ENCODE assay signal across 9 cellular contexts in the genomic region with DNA sequence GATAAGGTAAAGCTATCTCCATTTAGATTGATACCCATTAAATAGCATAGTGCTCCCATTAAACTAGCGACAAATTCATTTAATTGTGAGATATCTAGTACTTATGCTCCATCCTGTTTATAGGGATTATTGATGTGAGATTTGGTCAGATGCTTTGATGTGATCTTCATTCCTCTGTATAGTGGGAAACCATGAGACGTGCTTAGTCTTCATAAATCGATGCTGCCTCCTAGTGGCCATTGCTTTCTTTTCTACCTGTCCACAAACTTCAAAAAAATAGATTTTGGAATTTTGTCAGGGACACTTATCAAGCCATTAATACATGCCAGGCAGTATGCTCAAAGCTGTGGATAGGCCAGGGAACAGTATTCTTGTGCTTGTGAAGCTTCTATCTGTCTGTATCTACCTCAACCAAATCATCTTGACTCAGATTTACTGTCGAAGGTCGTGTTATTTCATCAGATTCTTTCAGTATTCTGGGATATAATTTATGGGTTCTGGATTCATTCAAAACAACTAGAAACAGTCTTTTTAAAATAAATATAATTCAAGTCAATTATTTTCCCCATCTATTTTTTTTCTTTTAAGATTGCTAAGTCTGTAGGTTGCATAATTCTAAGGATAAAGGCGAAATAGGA. TPM values are rescaled to one million over a fixed set of nuclear protein-coding genes. Genes with fewer than 3 reads are reported as not detected.
DNase-seq lines count a peak whose midpoint lies in the region; FAIRE-seq and TF ChIP-seq lines count a peak whose summit lies in the region.
"Had no signal": no experiment of that assay in that cellular context is flagged by ENCODE, and none has a peak within 500 bp of the region (broad histone marks: within the 10 kb centered on the region; RNA-seq: fewer than 3 reads in every experiment).

No MANE protein-coding gene starts in this region.

- H3F3A ChIP-seq in GM23248 (ENCODE audit: insufficient read depth) (peaks cover 19% of the 10 kb centered on the region), smooth muscle cell (ENCODE audit: low read depth) (peaks cover 8% of the 10 kb centered on the region)

- in situ Hi-C loops in GM23248 (cut with MboI) = no loop called here

- no peaks in the 10 kb centered on the region for H3K9me3 ChIP-seq in GM23248 (ENCODE audit: low read depth)
- H3K9me3 ChIP-seq in astrocyte (ENCODE audit: insufficient read depth, low read depth, low read length) = no peaks in the 10 kb centered on the region
- H3K9me3 ChIP-seq in smooth muscle cell (replicated peaks; ENCODE audit: low read depth) = no peaks in the 10 kb centered on the region
- H3K9me3 ChIP-seq: BLaER1 treated with 17β-estradiol and CSF1 and Interleukin-3, amounts not matched to agents 10 nM and 100 nM had no signal

- H3K27ac ChIP-seq in GM23248 (no peak overlapping the region), astrocyte (ENCODE audit: low read depth, low read length) (no peak overlapping the region), smooth muscle cell (ENCODE audit: low read depth) (no peak overlapping the region)
- H3K27ac ChIP-seq: BLaER1 treated with 17β-estradiol and CSF1 and Interleukin-3, amounts not matched to agents 10 nM and 100 nM had no signal

- no peaks in the 10 kb centered on the region for H3K9me3 Mint-ChIP-seq in astrocyte (ENCODE audit: unreplicated experiment)

- DNase-seq in NK-92 treated with Interleukin-12 subunit alpha and Interleukin-12 subunit beta, amount 100 ng/mL, for 24 hours (lab: John Stamatoyannopoulos, UW) = peak; percentile 22
- DNase-seq in NK-92 (lab: John Stamatoyannopoulos, UW; ENCODE audit: unreplicated experiment) (no peak), GM23248 (peak; percentile 81), LHCN-M2 (ENCODE audit: low read depth) (peak; percentile 68), RKO (ENCODE audit: low spot score) (peak; percentile 82), astrocyte (ENCODE audit: low read depth) (peak; percentile 43), iPS DF 4.7 (ENCODE audit: extremely low read depth, low spot score) (peak; percentile 16), smooth muscle cell (lab: John Stamatoyannopoulos, UW; ENCODE audit: unreplicated experiment) (no peak)

- H3K27me3 Mint-ChIP-seq in astrocyte (ENCODE audit: low read depth, unreplicated experiment) = no peaks in the 10 kb centered on the region

- no peaks in the 10 kb centered on the region for H3K9me2 ChIP-seq in GM23248 (ENCODE audit: insufficient read depth)

- H3K4me3 ChIP-seq in GM23248 (no peak overlapping the region), astrocyte (ENCODE audit: insufficient read depth, low read depth, low read length) (no peak overlapping the region), smooth muscle cell (no peak overlapping the region)
- H3K4me3 ChIP-seq: BLaER1 treated with 17β-estradiol and CSF1 and Interleukin-3, amounts not matched to agents 10 nM and 100 nM had no signal

- H2AFZ ChIP-seq in GM23248 = no peak overlapping the region
- no peak overlapping the region for H2AFZ ChIP-seq in astrocyte (ENCODE audit: low read depth, low read length)
- no peak overlapping the region for H2AFZ ChIP-seq in smooth muscle cell (ENCODE audit: low read depth)

- peak; percentile 65 for FAIRE-seq in astrocyte (lab: Jason Lieb, UNC)

- no peaks in the 10 kb centered on the region for H4K20me1 ChIP-seq in GM23248 (ENCODE audit: insufficient read depth)
- no peaks in the 10 kb centered on the region for H4K20me1 ChIP-seq in astrocyte (ENCODE audit: insufficient read depth, low read length)
- H4K20me1 ChIP-seq in smooth muscle cell (ENCODE audit: low read depth) = peaks cover 7% of the 10 kb centered on the region

- H3K4me1 ChIP-seq in GM23248 (ENCODE audit: insufficient read depth) (no peaks in the 10 kb centered on the region), astrocyte (ENCODE audit: insufficient read depth, low read length) (no peaks in the 10 kb centered on the region), smooth muscle cell (ENCODE audit: low read depth) (no peaks in the 10 kb centered on the region)
- H3K4me1 ChIP-seq: BLaER1 treated with 17β-estradiol and CSF1 and Interleukin-3, amounts not matched to agents 10 nM and 100 nM had no signal

- H3K27me3 ChIP-seq in GM23248 (replicated peaks; ENCODE audit: insufficient read depth) (no peaks in the 10 kb centered on the region), astrocyte (ENCODE audit: insufficient read depth, low read length) (no peaks in the 10 kb centered on the region), smooth muscle cell (ENCODE audit: low read depth) (no peaks in the 10 kb centered on the region)
- H3K27me3 ChIP-seq: BLaER1 treated with 17β-estradiol and CSF1 and Interleukin-3, amounts not matched to agents 10 nM and 100 nM had no signal

- H3K36me3 ChIP-seq in GM23248 (ENCODE audit: low read depth) = peaks cover 23% of the 10 kb centered on the region; the same call in 1 of the 2 replicates
- H3K36me3 ChIP-seq in astrocyte (ENCODE audit: insufficient read depth, low read length) = peaks cover 9% of the 10 kb centered on the region
- no peaks in the 10 kb centered on the region for H3K36me3 ChIP-seq in smooth muscle cell (ENCODE audit: low read depth)

- no peaks in the 10 kb centered on the region for H3K79me2 ChIP-seq in GM23248 (ENCODE audit: insufficient read depth)
- no peaks in the 10 kb centered on the region for H3K79me2 ChIP-seq in astrocyte (ENCODE audit: insufficient read depth, low read length)
- H3K79me2 ChIP-seq in smooth muscle cell (ENCODE audit: low read depth) = no peaks in the 10 kb centered on the region

- TF ChIP-seq CTCF in astrocyte (IDR thresholded peaks at IDR 0.05; ENCODE audit: insufficient read depth, low read depth, low read length) = peak; percentile 83
- peak; percentile 82 for TF ChIP-seq CTCF in smooth muscle cell (IDR thresholded peaks at IDR 0.05; ENCODE audit: borderline replicate concordance, insufficient read depth, poor library complexity, severe bottlenecking)

- H3K9ac ChIP-seq in GM23248 (no peak overlapping the region), astrocyte (ENCODE audit: low read length) (no peak overlapping the region), smooth muscle cell (ENCODE audit: low read depth) (no peak overlapping the region)
- H3K9ac ChIP-seq: BLaER1 treated with 17β-estradiol and CSF1 and Interleukin-3, amounts not matched to agents 10 nM and 100 nM had no signal

- peaks cover 3% of the 10 kb centered on the region for H3K36me3 Mint-ChIP-seq in astrocyte (ENCODE audit: low read depth, unreplicated experiment)

- no peak overlapping the region for H3K4me2 ChIP-seq in GM23248 (ENCODE audit: unreplicated experiment)
- no peak overlapping the region for H3K4me2 ChIP-seq in astrocyte (ENCODE audit: low read length)
- no peak overlapping the region for H3K4me2 ChIP-seq in smooth muscle cell
- H3K4me2 ChIP-seq: BLaER1 treated with 17β-estradiol and CSF1 and Interleukin-3, amounts not matched to agents 10 nM and 100 nM had no signal

- whole genome bisulfite sequencing in GM23248 (ENCODE audit: low coverage in 1 of 2, low lambda C conversion rate in 2 of 2, missing lambda C conversion rate in 2 of 2), 2 experiments = 48 to 53% methylated on average over 6 of the region's 6 CpGs
- WGBS in smooth muscle cell (ENCODE audit: low lambda C conversion rate) = 53% methylated on average over 6 of the region's 6 CpGs

- H3K4me1 Mint-ChIP-seq in astrocyte (ENCODE audit: low read depth, unreplicated experiment) = no peaks in the 10 kb centered on the region

- no peak overlapping the region for H3K4me3 Mint-ChIP-seq in astrocyte (ENCODE audit: unreplicated experiment)

- no peak overlapping the region for H3K27ac Mint-ChIP-seq in astrocyte (ENCODE audit: unreplicated experiment)

RNA-seq across cellular contexts. Expression of a gene that starts 12.0 kb away (rescaled TPM):
- 25.7 and 39.1 TPM in 2 replicates for total RNA-seq in GM23248 (2014; rRNA removed; shearing (Covaris generic))
- 47.2 and 59.6 TPM in 2 replicates for polyA plus RNA-seq in GM23248 (2016; fragmentation: Nextera tagmentation; extraction: Ambion mirVana)
- total RNA-seq in LHCN-M2 (2014; rRNA removed) = 43.9 and 71.4 TPM in 2 replicates
- polyA plus RNA-seq in LHCN-M2 (2012) = 31.4 TPM
- total RNA-seq in astrocyte = 19.9 TPM in 2 replicates
- 38.2 and 42.8 TPM in 2 replicates for total RNA-seq in smooth muscle cell
- polyA plus RNA-seq in smooth muscle cell = 36.8 and 41.6 TPM in 2 replicates

RNA-seq across cellular contexts. Expression of a gene that starts 28.5 kb away (rescaled TPM):
- total RNA-seq in GM23248 (2014; rRNA removed; shearing (Covaris generic)) = 0.25 TPM in 1 of 2 replicates, not detected in the other
- polyA plus RNA-seq in GM23248 (2016; fragmentation: Nextera tagmentation; extraction: Ambion mirVana) = 1.3 and 1.6 TPM in 2 replicates
- total RNA-seq in LHCN-M2 (2014; rRNA removed) = 1.5 and 3.6 TPM in 2 replicates
- polyA plus RNA-seq in LHCN-M2 (2012) = 0.69 TPM
- 0.41 and 0.82 TPM in 2 replicates for total RNA-seq in astrocyte
- 0.72 TPM in 1 of 2 replicates, not detected in the other for total RNA-seq in smooth muscle cell
- polyA plus RNA-seq in smooth muscle cell = 0.34 and 0.41 TPM in 2 replicates

Comparison
In these comparisons a context has a peak if more than half of its experiments do, and no peak if none do; other contexts are left out.
1. DNase-seq: peak in NK-92 treated with Interleukin-12 subunit alpha and Interleukin-12 subunit beta, amount 100 ng/mL, for 24 hours (single experiment), GM23248 (single experiment), LHCN-M2 (single experiment), RKO (single experiment), astrocyte (single experiment) and iPS DF 4.7 (single experiment); none in NK-92 (single experiment) and smooth muscle cell (single experiment).